ENCODE assay signal across 12 cellular contexts in genomic region chr1:177432897-177433296, GRCh38.
DNase-seq lines count a peak whose midpoint lies in the region; ATAC-seq and TF ChIP-seq lines count a peak whose summit lies in the region.
"Had no signal": no experiment of that assay in that cellular context is flagged by ENCODE, and none has a peak within 500 bp of the region (broad histone marks: within the 10 kb centered on the region; RNA-seq: fewer than 3 reads in every experiment).

No MANE protein-coding gene starts in this region.

- TF ChIP-seq CTCF in C4-2B (conservative IDR thresholded peaks at IDR 0.05): peak; percentile 50
- TF ChIP-seq CTCF in H9 (conservative IDR thresholded peaks at IDR 0.05): peak; percentile 59
- TF ChIP-seq CTCF in RWPE2 (IDR thresholded peaks at IDR 0.05; ENCODE audit: poor library complexity, severe bottlenecking): peak; percentile 25
- TF ChIP-seq CTCF in psoas muscle (IDR thresholded peaks at IDR 0.05): no peak

- no peaks in the 10 kb centered on the region; the same call in none of the 2 replicates for H3K27me3 Mint-ChIP-seq in H9 (ENCODE audit: low read depth)
- H3K27me3 Mint-ChIP-seq in CD4-positive, alpha-beta memory T cell: no peaks in the 10 kb centered on the region

- H3K9me3 Mint-ChIP-seq in H9: no peaks in the 10 kb centered on the region
- peaks cover 0 to 7% (median 5%) of the 10 kb centered on the region in 8 donors for H3K9me3 Mint-ChIP-seq in CD4-positive, alpha-beta memory T cell

- H3K27me3 ChIP-seq in H9 (ENCODE audit: insufficient read depth, low read length) (no peaks in the 10 kb centered on the region), RWPE2 (ENCODE audit: insufficient read depth, poor library complexity, severe bottlenecking) (no peaks in the 10 kb centered on the region), psoas muscle (ENCODE audit: insufficient read depth in 3 of 3, low read length in 2 of 3) (peaks cover 0 to 2% (median 2%) of the 10 kb centered on the region in 3 donors)
- no peaks in the 10 kb centered on the region for H3K27me3 ChIP-seq in CD4-positive, alpha-beta memory T cell (ENCODE audit: insufficient read depth, low read length)
- H3K27me3 ChIP-seq: SJCRH30, uterus had no signal

- H3K4me3 ChIP-seq in RWPE2 (ENCODE audit: severe bottlenecking): no peak overlapping the region
- H3K4me3 ChIP-seq in CD4-positive, alpha-beta memory T cell (ENCODE audit: low read length in 2 of 2): no peak overlapping the region
- H3K4me3 ChIP-seq in psoas muscle: no peak overlapping the region
- H3K4me3 ChIP-seq: SJCRH30, uterus had no signal

- H3K4me3 Mint-ChIP-seq in H9: no peak overlapping the region
- H3K4me3 Mint-ChIP-seq in CD4-positive, alpha-beta memory T cell: no peak overlapping the region
- H3K4me3 Mint-ChIP-seq: activated T-cell treated with anti-CD3 and anti-CD28 coated beads, Interleukin-2, amount 50 U/mL, for 72 hours had no signal

- H2BK20ac ChIP-seq in H9 (ENCODE audit: low read depth, low read length, poor library complexity, severe bottlenecking): no peak overlapping the region

- H3K4me2 ChIP-seq in H9 (ENCODE audit: insufficient read depth, insufficient read length, low read length): no peak overlapping the region

- H2AK5ac ChIP-seq in H9 (ENCODE audit: insufficient read length, low read length): no peak overlapping the region

- CTCF ChIA-PET in CD4-positive, alpha-beta memory T cell (lab: Charles Lee; ENCODE audit: partially characterized antibody): no interaction called here

- no peaks in the 10 kb centered on the region for H3K23me2 ChIP-seq in H9 (ENCODE audit: insufficient read length, low read depth, low read length, poor library complexity, severe bottlenecking)

- H2BK15ac ChIP-seq in H9 (ENCODE audit: low read depth, low read length): no peak overlapping the region

- H3K14ac ChIP-seq in H9 (ENCODE audit: insufficient read depth, low read length): no peak overlapping the region

- H4K91ac ChIP-seq in H9 (ENCODE audit: insufficient read length, low read depth, low read length): no peak overlapping the region

- H3K18ac ChIP-seq in H9 (ENCODE audit: insufficient read length, low read depth, low read length): no peak overlapping the region

- H2BK12ac ChIP-seq in H9 (ENCODE audit: insufficient read length, low read depth, low read length): no peak overlapping the region

- no peak overlapping the region for H3K56ac ChIP-seq in H9 (ENCODE audit: insufficient read length, low read depth, low read length)

- no peak overlapping the region for H3T11ph ChIP-seq in H9 (ENCODE audit: low read length)

- no peak overlapping the region for H3K4ac ChIP-seq in H9 (ENCODE audit: low read depth, low read length)

- no peaks in the 10 kb centered on the region for H3K36me3 Mint-ChIP-seq in H9 (ENCODE audit: insufficient read depth in 1 of 3, low read depth in 3 of 3)
- no peaks in the 10 kb centered on the region for H3K36me3 Mint-ChIP-seq in CD4-positive, alpha-beta memory T cell

- intact Hi-C loops in CD4-positive, alpha-beta memory T cell (cut with micrococcal nuclease): no loop called here
- intact Hi-C loops in psoas muscle (cut with DNase I): loop anchor here in 1 of 2 donors (5.0 kb wide), 1 partner anchor 349 kb away; no protein-coding TSS in a partner anchor

- no peaks in the 10 kb centered on the region for H3K9me3 ChIP-seq in H9 (ENCODE audit: control insufficient read depth, low read depth, low read length)
- H3K9me3 ChIP-seq in RWPE2 (ENCODE audit: severe bottlenecking): no peaks in the 10 kb centered on the region
- no peaks in the 10 kb centered on the region for H3K9me3 ChIP-seq in CD4-positive, alpha-beta memory T cell (ENCODE audit: control insufficient read depth in 1 of 2, low read length in 2 of 2)
- H3K9me3 ChIP-seq in psoas muscle: no peaks in the 10 kb centered on the region
- H3K9me3 ChIP-seq: SJCRH30, uterus had no signal

- no peaks in the 10 kb centered on the region for H3K79me1 ChIP-seq in H9 (ENCODE audit: insufficient read depth, low read depth, low read length, poor library complexity, severe bottlenecking)

- no peak overlapping the region for H3K23ac ChIP-seq in H9 (ENCODE audit: insufficient read length, low read depth, low read length)

- no CpG with 5 or more reads among the region's 1 CpG for WGBS in H9 (ENCODE audit: extremely low coverage, insufficient read length, low lambda C conversion rate)
- WGBS in psoas muscle, 3 donors: 93 to 97% (median 94%) methylated on average over 1 of the region's 1 CpG

- DNase-seq in H9 (no peak), RWPE2 (ENCODE audit: low spot score) (no peak), iris pigment epithelial cell (ENCODE audit: low read depth) (peak; percentile 18), psoas muscle (no peak), DMS79 treated with DMSO at 0.1 percent for 48 hours (lab: John Stamatoyannopoulos, UW) (no peak)
- no peak for DNase-seq in stimulated activated CD8-positive, alpha-beta memory T cell treated with anti-CD3 and anti-CD28 coated beads, Interleukin-4, amount 100 ng/mL, for 48 hours
- no peak for DNase-seq in CD4-positive, alpha-beta memory T cell
- DNase-seq: activated T-cell treated with anti-CD3 and anti-CD28 coated beads, Interleukin-2, amount 50 U/mL, for 72 hours; uterus had no signal

- no peak overlapping the region for H2AFZ ChIP-seq in H9 (ENCODE audit: low read length)

- H3K4me1 Mint-ChIP-seq in H9: peaks cover 4 to 7% of the 10 kb centered on the region in 2 experiments
- no peaks in the 10 kb centered on the region for H3K4me1 Mint-ChIP-seq in CD4-positive, alpha-beta memory T cell

- no peak overlapping the region for H3K27ac ChIP-seq in C4-2B
- H3K27ac ChIP-seq in H9 (ENCODE audit: insufficient read length, low read depth, low read length): no peak overlapping the region
- no peak overlapping the region for H3K27ac ChIP-seq in RWPE2 (ENCODE audit: poor library complexity, severe bottlenecking)
- H3K27ac ChIP-seq in CD4-positive, alpha-beta memory T cell (ENCODE audit: low read depth, low read length): no peak overlapping the region
- H3K27ac ChIP-seq in psoas muscle: no peak overlapping the region
- H3K27ac ChIP-seq: epithelial cell of prostate, SJCRH30, uterus had no signal

- no peak overlapping the region for H4K5ac ChIP-seq in H9 (ENCODE audit: insufficient read length, low read depth, low read length)

- H3K36me3 ChIP-seq in RWPE2 (ENCODE audit: low read depth): no peaks in the 10 kb centered on the region
- H3K36me3 ChIP-seq in CD4-positive, alpha-beta memory T cell (ENCODE audit: insufficient read depth, low read length): no peaks in the 10 kb centered on the region
- no peaks in the 10 kb centered on the region for H3K36me3 ChIP-seq in psoas muscle (ENCODE audit: insufficient read depth in 1 of 2, low read depth in 1 of 2)
- H3K36me3 ChIP-seq: SJCRH30, uterus had no signal

- H3K4me1 ChIP-seq in H9 (ENCODE audit: insufficient read depth, low read length): no peaks in the 10 kb centered on the region
- no peaks in the 10 kb centered on the region for H3K4me1 ChIP-seq in RWPE2 (ENCODE audit: insufficient read depth, poor library complexity, severe bottlenecking)
- no peaks in the 10 kb centered on the region for H3K4me1 ChIP-seq in CD4-positive, alpha-beta memory T cell (ENCODE audit: insufficient read depth, low read length)
- H3K4me1 ChIP-seq in psoas muscle: no peaks in the 10 kb centered on the region
- H3K4me1 ChIP-seq: SJCRH30, uterus had no signal

- no peak; the same call in 2 of the 3 replicates for ATAC-seq in RWPE2 (ENCODE audit: low read depth)
- no peak for ATAC-seq in psoas muscle
- ATAC-seq: activated T-cell treated with anti-CD3 and anti-CD28 coated beads, Interleukin-2, amount 50 U/mL, for 72 hours had no signal

- no peak overlapping the region for H3K27ac Mint-ChIP-seq in H9
- H3K27ac Mint-ChIP-seq in CD4-positive, alpha-beta memory T cell: no peak overlapping the region
- H3K27ac Mint-ChIP-seq: activated T-cell treated with anti-CD3 and anti-CD28 coated beads, Interleukin-2, amount 50 U/mL, for 72 hours had no signal

- POLR2A ChIA-PET in CD4-positive, alpha-beta memory T cell (lab: Charles Lee; ENCODE audit: partially characterized antibody): no interaction called here

- H4K8ac ChIP-seq in H9 (replicated peaks; ENCODE audit: insufficient read length, low read depth, low read length): no peak overlapping the region

- no peaks in the 10 kb centered on the region for H3K79me2 ChIP-seq in H9 (ENCODE audit: insufficient read depth, low read length)

- H4K20me1 ChIP-seq in H9 (ENCODE audit: control insufficient read depth, insufficient read depth, insufficient read length): no peaks in the 10 kb centered on the region

- no peak overlapping the region for H2BK5ac ChIP-seq in H9 (ENCODE audit: insufficient read length, low read length)

- H3K9ac ChIP-seq in H9 (ENCODE audit: extremely low read depth, insufficient read length, low read length): no peak overlapping the region

- no peak overlapping the region for H2BK120ac ChIP-seq in H9 (ENCODE audit: low read depth, low read length, poor library complexity, severe bottlenecking)
